Comparison of ENCODE assay signal across 16 cellular contexts in genomic region chr4:101188906-101189305, GRCh38.
DNase-seq lines count a peak whose midpoint lies in the region; ATAC-seq, FAIRE-seq and TF ChIP-seq lines count a peak whose summit lies in the region.
"Had no signal": no experiment of that assay in that cellular context is flagged by ENCODE, and none has a peak within 500 bp of the region (broad histone marks: within the 10 kb centered on the region; RNA-seq: fewer than 3 reads in every experiment).

No MANE protein-coding gene starts in this region.

- H3K36me3 ChIP-seq in right lobe of liver, result no peaks in the 10 kb centered on the region
- no peaks in the 10 kb centered on the region for H3K36me3 ChIP-seq in suprapubic skin
- H3K36me3 ChIP-seq: BE2C had no signal

- intact Hi-C loops in right lobe of liver (cut with DNase I), result no loop called here

- no peaks in the 10 kb centered on the region for H3K9me3 ChIP-seq in A549
- no peaks in the 10 kb centered on the region for H3K9me3 ChIP-seq in right lobe of liver
- H3K9me3 ChIP-seq in suprapubic skin, result no peaks in the 10 kb centered on the region
- H3K9me3 ChIP-seq: BE2C had no signal

- POLR2A ChIA-PET in A549 (lab: Yijun Ruan, JAX), result interaction anchor here (0.7 to 1.0 kb wide), 2 partner anchors 19 to 159 kb away, joined by 3 read pairs; partner anchors contain the start of gene PPP3CA

- H3K27ac ChIP-seq in A549 (peak overlapping the region in 1 of 2 experiments; percentile 70; a peak in 1 of 6 replicates), right lobe of liver (peak overlapping the region in 1 of 3 donors; percentile 8), suprapubic skin (no peak overlapping the region)
- H3K27ac ChIP-seq: C4-2B, GM23248 had no signal

- TF ChIP-seq POLR2A in A549 (IDR thresholded peaks at IDR 0.05; ENCODE audit: low read length) (no peak), right lobe of liver (IDR thresholded peaks at IDR 0.05) (no peak), suprapubic skin (IDR thresholded peaks at IDR 0.05) (no peak)

- no peak for FAIRE-seq in A549 (lab: Jason Lieb, UNC)
- FAIRE-seq in frontal cortex (lab: Jason Lieb, UNC), result peak; percentile 58
- FAIRE-seq: GM12878, GM18507, H54, HTR-8/SVneo had no signal

- H3K4me1 ChIP-seq in A549, result peaks cover 91% of the 10 kb centered on the region
- peaks cover 0 to 31% (median 9%) of the 10 kb centered on the region in 4 donors for H3K4me1 ChIP-seq in right lobe of liver
- peaks cover 20% of the 10 kb centered on the region for H3K4me1 ChIP-seq in suprapubic skin

- no peaks in the 10 kb centered on the region for H3K27me3 ChIP-seq in right lobe of liver
- H3K27me3 ChIP-seq in suprapubic skin, result no peaks in the 10 kb centered on the region
- H3K27me3 ChIP-seq: BE2C had no signal

- WGBS in A549 (ENCODE audit: missing lambda C conversion rate), result 75% methylated on average over 4 of the region's 4 CpGs
- WGBS in right lobe of liver (ENCODE audit: insufficient coverage, low coverage, low lambda C conversion rate, missing lambda C conversion rate), result 34% methylated on average over 4 of the region's 4 CpGs
- 91% methylated on average over 4 of the region's 4 CpGs for WGBS in suprapubic skin

- CTCF ChIA-PET in A549 (lab: Yijun Ruan, JAX), result no interaction called here

- ATAC-seq in A549 (no peak), right lobe of liver (peak in 3 of 4 donors; percentile 27 to 61 (median 33))
- ATAC-seq: GM12878 had no signal

- H3K4me2 ChIP-seq in A549, result peak overlapping the region; percentile 22; the same call in 2 of the 3 replicates

- TF ChIP-seq RAD21 in A549 (conservative IDR thresholded peaks at IDR 0.05 in 1 of 2, IDR thresholded peaks at IDR 0.05 in 1 of 2), result no peak

- no peak for DNase-seq in A549 (ENCODE audit: low read depth in 1 of 2, low spot score in 1 of 2)
- DNase-seq in NCI-H146 (lab: John Stamatoyannopoulos, UW), result peak; percentile 8
- no peak for DNase-seq in frontal cortex (ENCODE audit: low spot score in 2 of 2)
- no peak for DNase-seq in right lobe of liver
- DNase-seq in suprapubic skin (ENCODE audit: low spot score in 2 of 2), result no peak
- DNase-seq in AG08395 (ENCODE audit: low spot score), result no peak
- DNase-seq in NCI-H446 treated with DMSO at 0.1 percent for 48 hours (lab: John Stamatoyannopoulos, UW), result no peak
- DNase-seq: BE2C; CD4-positive, alpha-beta memory T cell; DMS79; GM23248 had no signal

- TF ChIP-seq CTCF in A549 (IDR thresholded peaks at IDR 0.05), result no peak
- no peak for TF ChIP-seq CTCF in right lobe of liver (IDR thresholded peaks at IDR 0.05)
- TF ChIP-seq CTCF in suprapubic skin (IDR thresholded peaks at IDR 0.05), result no peak

- TF ChIP-seq EP300 in A549 (IDR thresholded peaks at IDR 0.05) (no peak), suprapubic skin (IDR thresholded peaks at IDR 0.05) (no peak)

- H3K4me3 ChIP-seq in A549 (no peak overlapping the region), right lobe of liver (no peak overlapping the region), suprapubic skin (no peak overlapping the region)
- H3K4me3 ChIP-seq: GM12878, GM23248 had no signal

TF ChIP-seq in A549, 52 proteins besides CTCF, POLR2A, EP300 and RAD21:
- TF ChIP-seq, protein P1, sequence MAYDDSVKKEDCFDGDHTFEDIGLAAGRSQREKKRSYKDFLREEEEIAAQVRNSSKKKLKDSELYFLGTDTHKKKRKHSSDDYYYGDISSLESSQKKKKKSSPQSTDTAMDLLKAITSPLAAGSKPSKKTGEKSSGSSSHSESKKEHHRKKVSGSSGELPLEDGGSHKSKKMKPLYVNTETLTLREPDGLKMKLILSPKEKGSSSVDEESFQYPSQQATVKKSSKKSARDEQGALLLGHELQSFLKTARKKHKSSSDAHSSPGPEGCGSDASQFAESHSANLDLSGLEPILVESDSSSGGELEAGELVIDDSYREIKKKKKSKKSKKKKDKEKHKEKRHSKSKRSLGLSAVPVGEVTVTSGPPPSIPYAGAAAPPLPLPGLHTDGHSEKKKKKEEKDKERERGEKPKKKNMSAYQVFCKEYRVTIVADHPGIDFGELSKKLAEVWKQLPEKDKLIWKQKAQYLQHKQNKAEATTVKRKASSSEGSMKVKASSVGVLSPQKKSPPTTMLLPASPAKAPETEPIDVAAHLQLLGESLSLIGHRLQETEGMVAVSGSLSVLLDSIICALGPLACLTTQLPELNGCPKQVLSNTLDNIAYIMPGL (CRISPR knock-in tag; IDR thresholded peaks at IDR 0.05; ENCODE audit: borderline replicate concordance), result no peak
- TF ChIP-seq KDM5A (IDR thresholded peaks at IDR 0.05) (no peak), EHF (CRISPR knock-in tag; IDR thresholded peaks at IDR 0.05) (no peak), ELK1 (IDR thresholded peaks at IDR 0.05; ENCODE audit: low read depth, low read length) (no peak), SREBF2 (IDR thresholded peaks at IDR 0.05) (no peak), HOXA7 (CRISPR knock-in tag; IDR thresholded peaks at IDR 0.05) (no peak)
- TF ChIP-seq, protein P2, sequence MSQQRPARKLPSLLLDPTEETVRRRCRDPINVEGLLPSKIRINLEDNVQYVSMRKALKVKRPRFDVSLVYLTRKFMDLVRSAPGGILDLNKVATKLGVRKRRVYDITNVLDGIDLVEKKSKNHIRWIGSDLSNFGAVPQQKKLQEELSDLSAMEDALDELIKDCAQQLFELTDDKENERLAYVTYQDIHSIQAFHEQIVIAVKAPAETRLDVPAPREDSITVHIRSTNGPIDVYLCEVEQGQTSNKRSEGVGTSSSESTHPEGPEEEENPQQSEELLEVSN (IDR thresholded peaks at IDR 0.05; ENCODE audit: borderline replicate concordance, low read depth), result no peak

Comparison
In these comparisons a context has a peak if more than half of its experiments do, and no peak if none do; other contexts are left out.
1. ATAC-seq: peak in right lobe of liver (3 of 4); none in A549 (0 of 2).